1 cellular context compared by ENCODE assay signal in the genomic region with DNA sequence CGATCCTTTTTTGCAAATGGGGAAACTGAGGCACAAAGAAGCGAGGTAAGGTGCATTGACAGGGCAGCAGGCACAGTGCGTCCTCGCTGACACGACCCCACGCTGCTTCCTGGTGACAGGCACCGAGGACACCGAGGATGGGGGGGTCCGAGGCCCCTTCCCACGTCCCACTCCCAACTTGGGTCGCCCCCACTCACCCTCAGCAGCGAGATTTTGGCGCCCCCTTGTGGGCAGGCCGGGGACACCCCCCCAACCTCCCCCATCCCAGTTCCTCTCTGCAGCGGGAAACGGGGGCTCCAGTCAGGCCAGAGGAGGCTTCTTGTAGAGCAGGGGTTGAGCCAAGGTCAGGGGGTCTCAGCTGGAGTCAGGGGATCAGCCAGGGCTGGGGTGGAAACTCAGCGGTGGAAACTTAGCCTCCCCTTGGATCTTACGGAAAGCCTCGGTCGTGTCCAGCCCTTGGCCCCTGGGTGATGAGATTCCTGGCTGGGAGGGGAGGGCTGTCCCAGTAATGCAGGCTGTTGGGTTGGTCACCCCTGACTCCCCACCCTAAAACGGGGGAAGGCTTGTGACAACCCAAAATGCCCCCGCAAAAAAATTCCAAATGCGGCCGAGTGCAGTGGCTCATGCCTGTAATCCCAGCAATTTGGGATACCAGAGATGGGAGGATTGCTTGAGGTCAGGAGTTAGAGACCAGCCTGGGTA.
TF ChIP-seq lines count a peak whose summit lies in the region.

No MANE protein-coding gene starts in this region.

TF ChIP-seq in K562, 482 proteins besides CTCF, POLR2A, EP300 and RAD21 (continued from another document and continues in another):
- TF ChIP-seq KAT8 (IDR thresholded peaks at IDR 0.05; ENCODE audit: low read depth): no peak
- TF ChIP-seq NBN (IDR thresholded peaks at IDR 0.05; ENCODE audit: low read depth): no peak
- TF ChIP-seq POLR2B (IDR thresholded peaks at IDR 0.05; ENCODE audit: low read depth, partially characterized antibody): no peak
- TF ChIP-seq, protein P1, sequence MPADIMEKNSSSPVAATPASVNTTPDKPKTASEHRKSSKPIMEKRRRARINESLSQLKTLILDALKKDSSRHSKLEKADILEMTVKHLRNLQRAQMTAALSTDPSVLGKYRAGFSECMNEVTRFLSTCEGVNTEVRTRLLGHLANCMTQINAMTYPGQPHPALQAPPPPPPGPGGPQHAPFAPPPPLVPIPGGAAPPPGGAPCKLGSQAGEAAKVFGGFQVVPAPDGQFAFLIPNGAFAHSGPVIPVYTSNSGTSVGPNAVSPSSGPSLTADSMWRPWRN (IDR thresholded peaks at IDR 0.05; ENCODE audit: low read depth): no peak
- TF ChIP-seq, protein P2, sequence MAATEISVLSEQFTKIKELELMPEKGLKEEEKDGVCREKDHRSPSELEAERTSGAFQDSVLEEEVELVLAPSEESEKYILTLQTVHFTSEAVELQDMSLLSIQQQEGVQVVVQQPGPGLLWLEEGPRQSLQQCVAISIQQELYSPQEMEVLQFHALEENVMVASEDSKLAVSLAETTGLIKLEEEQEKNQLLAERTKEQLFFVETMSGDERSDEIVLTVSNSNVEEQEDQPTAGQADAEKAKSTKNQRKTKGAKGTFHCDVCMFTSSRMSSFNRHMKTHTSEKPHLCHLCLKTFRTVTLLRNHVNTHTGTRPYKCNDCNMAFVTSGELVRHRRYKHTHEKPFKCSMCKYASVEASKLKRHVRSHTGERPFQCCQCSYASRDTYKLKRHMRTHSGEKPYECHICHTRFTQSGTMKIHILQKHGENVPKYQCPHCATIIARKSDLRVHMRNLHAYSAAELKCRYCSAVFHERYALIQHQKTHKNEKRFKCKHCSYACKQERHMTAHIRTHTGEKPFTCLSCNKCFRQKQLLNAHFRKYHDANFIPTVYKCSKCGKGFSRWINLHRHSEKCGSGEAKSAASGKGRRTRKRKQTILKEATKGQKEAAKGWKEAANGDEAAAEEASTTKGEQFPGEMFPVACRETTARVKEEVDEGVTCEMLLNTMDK (IDR thresholded peaks at IDR 0.05; ENCODE audit: borderline replicate concordance, insufficient read depth, low read depth, low read length, poor library complexity, severe bottlenecking): peak; percentile 78
- no peak for TF ChIP-seq SP1 (CRISPR knock-in tag; IDR thresholded peaks at IDR 0.05)
- no peak for TF ChIP-seq ZZZ3 (IDR thresholded peaks at IDR 0.05)
- TF ChIP-seq, protein P3, sequence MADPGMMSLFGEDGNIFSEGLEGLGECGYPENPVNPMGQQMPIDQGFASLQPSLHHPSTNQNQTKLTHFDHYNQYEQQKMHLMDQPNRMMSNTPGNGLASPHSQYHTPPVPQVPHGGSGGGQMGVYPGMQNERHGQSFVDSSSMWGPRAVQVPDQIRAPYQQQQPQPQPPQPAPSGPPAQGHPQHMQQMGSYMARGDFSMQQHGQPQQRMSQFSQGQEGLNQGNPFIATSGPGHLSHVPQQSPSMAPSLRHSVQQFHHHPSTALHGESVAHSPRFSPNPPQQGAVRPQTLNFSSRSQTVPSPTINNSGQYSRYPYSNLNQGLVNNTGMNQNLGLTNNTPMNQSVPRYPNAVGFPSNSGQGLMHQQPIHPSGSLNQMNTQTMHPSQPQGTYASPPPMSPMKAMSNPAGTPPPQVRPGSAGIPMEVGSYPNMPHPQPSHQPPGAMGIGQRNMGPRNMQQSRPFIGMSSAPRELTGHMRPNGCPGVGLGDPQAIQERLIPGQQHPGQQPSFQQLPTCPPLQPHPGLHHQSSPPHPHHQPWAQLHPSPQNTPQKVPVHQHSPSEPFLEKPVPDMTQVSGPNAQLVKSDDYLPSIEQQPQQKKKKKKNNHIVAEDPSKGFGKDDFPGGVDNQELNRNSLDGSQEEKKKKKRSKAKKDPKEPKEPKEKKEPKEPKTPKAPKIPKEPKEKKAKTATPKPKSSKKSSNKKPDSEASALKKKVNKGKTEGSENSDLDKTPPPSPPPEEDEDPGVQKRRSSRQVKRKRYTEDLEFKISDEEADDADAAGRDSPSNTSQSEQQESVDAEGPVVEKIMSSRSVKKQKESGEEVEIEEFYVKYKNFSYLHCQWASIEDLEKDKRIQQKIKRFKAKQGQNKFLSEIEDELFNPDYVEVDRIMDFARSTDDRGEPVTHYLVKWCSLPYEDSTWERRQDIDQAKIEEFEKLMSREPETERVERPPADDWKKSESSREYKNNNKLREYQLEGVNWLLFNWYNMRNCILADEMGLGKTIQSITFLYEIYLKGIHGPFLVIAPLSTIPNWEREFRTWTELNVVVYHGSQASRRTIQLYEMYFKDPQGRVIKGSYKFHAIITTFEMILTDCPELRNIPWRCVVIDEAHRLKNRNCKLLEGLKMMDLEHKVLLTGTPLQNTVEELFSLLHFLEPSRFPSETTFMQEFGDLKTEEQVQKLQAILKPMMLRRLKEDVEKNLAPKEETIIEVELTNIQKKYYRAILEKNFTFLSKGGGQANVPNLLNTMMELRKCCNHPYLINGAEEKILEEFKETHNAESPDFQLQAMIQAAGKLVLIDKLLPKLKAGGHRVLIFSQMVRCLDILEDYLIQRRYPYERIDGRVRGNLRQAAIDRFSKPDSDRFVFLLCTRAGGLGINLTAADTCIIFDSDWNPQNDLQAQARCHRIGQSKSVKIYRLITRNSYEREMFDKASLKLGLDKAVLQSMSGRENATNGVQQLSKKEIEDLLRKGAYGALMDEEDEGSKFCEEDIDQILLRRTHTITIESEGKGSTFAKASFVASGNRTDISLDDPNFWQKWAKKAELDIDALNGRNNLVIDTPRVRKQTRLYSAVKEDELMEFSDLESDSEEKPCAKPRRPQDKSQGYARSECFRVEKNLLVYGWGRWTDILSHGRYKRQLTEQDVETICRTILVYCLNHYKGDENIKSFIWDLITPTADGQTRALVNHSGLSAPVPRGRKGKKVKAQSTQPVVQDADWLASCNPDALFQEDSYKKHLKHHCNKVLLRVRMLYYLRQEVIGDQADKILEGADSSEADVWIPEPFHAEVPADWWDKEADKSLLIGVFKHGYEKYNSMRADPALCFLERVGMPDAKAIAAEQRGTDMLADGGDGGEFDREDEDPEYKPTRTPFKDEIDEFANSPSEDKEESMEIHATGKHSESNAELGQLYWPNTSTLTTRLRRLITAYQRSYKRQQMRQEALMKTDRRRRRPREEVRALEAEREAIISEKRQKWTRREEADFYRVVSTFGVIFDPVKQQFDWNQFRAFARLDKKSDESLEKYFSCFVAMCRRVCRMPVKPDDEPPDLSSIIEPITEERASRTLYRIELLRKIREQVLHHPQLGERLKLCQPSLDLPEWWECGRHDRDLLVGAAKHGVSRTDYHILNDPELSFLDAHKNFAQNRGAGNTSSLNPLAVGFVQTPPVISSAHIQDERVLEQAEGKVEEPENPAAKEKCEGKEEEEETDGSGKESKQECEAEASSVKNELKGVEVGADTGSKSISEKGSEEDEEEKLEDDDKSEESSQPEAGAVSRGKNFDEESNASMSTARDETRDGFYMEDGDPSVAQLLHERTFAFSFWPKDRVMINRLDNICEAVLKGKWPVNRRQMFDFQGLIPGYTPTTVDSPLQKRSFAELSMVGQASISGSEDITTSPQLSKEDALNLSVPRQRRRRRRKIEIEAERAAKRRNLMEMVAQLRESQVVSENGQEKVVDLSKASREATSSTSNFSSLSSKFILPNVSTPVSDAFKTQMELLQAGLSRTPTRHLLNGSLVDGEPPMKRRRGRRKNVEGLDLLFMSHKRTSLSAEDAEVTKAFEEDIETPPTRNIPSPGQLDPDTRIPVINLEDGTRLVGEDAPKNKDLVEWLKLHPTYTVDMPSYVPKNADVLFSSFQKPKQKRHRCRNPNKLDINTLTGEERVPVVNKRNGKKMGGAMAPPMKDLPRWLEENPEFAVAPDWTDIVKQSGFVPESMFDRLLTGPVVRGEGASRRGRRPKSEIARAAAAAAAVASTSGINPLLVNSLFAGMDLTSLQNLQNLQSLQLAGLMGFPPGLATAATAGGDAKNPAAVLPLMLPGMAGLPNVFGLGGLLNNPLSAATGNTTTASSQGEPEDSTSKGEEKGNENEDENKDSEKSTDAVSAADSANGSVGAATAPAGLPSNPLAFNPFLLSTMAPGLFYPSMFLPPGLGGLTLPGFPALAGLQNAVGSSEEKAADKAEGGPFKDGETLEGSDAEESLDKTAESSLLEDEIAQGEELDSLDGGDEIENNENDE (IDR thresholded peaks at IDR 0.05; ENCODE audit: low read depth, low read length): no peak
- TF ChIP-seq, protein P4, sequence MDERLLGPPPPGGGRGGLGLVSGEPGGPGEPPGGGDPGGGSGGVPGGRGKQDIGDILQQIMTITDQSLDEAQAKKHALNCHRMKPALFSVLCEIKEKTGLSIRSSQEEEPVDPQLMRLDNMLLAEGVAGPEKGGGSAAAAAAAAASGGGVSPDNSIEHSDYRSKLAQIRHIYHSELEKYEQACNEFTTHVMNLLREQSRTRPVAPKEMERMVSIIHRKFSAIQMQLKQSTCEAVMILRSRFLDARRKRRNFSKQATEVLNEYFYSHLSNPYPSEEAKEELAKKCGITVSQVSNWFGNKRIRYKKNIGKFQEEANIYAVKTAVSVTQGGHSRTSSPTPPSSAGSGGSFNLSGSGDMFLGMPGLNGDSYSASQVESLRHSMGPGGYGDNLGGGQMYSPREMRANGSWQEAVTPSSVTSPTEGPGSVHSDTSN (CRISPR knock-in tag; IDR thresholded peaks at IDR 0.05; ENCODE audit: low read depth): no peak
- TF ChIP-seq, protein P4 (tag; conservative IDR thresholded peaks at IDR 0.05; ENCODE audit: low read depth): no peak
- TF ChIP-seq TGIF2 (CRISPR knock-in tag; IDR thresholded peaks at IDR 0.05): no peak
- peak; percentile 15 for TF ChIP-seq PHF20 (IDR thresholded peaks at IDR 0.05; ENCODE audit: partially characterized antibody)
- TF ChIP-seq MTA1 (IDR thresholded peaks at IDR 0.05; ENCODE audit: borderline replicate concordance): no peak; the same call in 1 of the 2 replicates
- TF ChIP-seq POLR3A (IDR thresholded peaks at IDR 0.05; ENCODE audit: borderline replicate concordance, extremely low read depth, insufficient read depth, insufficient read length): no peak
- TF ChIP-seq, protein P5, sequence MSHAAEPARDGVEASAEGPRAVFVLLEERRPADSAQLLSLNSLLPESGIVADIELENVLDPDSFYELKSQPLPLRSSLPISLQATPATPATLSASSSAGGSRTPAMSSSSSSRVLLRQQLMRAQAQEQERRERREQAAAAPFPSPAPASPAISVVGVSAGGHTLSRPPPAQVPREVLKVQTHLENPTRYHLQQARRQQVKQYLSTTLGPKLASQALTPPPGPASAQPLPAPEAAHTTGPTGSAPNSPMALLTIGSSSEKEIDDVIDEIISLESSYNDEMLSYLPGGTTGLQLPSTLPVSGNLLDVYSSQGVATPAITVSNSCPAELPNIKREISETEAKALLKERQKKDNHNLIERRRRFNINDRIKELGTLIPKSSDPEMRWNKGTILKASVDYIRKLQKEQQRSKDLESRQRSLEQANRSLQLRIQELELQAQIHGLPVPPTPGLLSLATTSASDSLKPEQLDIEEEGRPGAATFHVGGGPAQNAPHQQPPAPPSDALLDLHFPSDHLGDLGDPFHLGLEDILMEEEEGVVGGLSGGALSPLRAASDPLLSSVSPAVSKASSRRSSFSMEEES (CRISPR knock-in tag; IDR thresholded peaks at IDR 0.05): no peak
- TF ChIP-seq, protein P6, sequence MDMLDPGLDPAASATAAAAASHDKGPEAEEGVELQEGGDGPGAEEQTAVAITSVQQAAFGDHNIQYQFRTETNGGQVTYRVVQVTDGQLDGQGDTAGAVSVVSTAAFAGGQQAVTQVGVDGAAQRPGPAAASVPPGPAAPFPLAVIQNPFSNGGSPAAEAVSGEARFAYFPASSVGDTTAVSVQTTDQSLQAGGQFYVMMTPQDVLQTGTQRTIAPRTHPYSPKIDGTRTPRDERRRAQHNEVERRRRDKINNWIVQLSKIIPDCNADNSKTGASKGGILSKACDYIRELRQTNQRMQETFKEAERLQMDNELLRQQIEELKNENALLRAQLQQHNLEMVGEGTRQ (CRISPR knock-in tag; IDR thresholded peaks at IDR 0.05): no peak
- TF ChIP-seq CC2D1A (IDR thresholded peaks at IDR 0.05): peak; percentile 60; the same call in 1 of the 2 replicates
- peak; percentile 57 for TF ChIP-seq PCBP1 (IDR thresholded peaks at IDR 0.05; ENCODE audit: low read depth, low read length, poor library complexity, severe bottlenecking)
- no peak for TF ChIP-seq ZNF316 (IDR thresholded peaks at IDR 0.05)
- TF ChIP-seq CREBBP (IDR thresholded peaks at IDR 0.05; ENCODE audit: low read depth, low read length): no peak
- TF ChIP-seq E2F3 (CRISPR knock-in tag; IDR thresholded peaks at IDR 0.05): no peak
- TF ChIP-seq, protein P7, sequence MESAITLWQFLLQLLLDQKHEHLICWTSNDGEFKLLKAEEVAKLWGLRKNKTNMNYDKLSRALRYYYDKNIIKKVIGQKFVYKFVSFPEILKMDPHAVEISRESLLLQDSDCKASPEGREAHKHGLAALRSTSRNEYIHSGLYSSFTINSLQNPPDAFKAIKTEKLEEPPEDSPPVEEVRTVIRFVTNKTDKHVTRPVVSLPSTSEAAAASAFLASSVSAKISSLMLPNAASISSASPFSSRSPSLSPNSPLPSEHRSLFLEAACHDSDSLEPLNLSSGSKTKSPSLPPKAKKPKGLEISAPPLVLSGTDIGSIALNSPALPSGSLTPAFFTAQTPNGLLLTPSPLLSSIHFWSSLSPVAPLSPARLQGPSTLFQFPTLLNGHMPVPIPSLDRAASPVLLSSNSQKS (CRISPR knock-in tag; IDR thresholded peaks at IDR 0.05): no peak
- TF ChIP-seq WHSC1 (IDR thresholded peaks at IDR 0.05; ENCODE audit: low read length): no peak
- no peak for TF ChIP-seq NONO (IDR thresholded peaks at IDR 0.05; ENCODE audit: low read depth in 2 of 2, low read length in 1 of 2)
- TF ChIP-seq ZEB2 (IDR thresholded peaks at IDR 0.05): no peak
- no peak for TF ChIP-seq HOXB6 (CRISPR knock-in tag; IDR thresholded peaks at IDR 0.05; ENCODE audit: borderline replicate concordance)
- no peak for TF ChIP-seq ZBED1 (IDR thresholded peaks at IDR 0.05)
- no peak for TF ChIP-seq FUS (optimal IDR thresholded peaks at IDR 0.05; ENCODE audit: low read depth, low read length)
- peak; percentile 42 for TF ChIP-seq POLR2G (IDR thresholded peaks at IDR 0.05; ENCODE audit: low read depth, low read length)
- no peak for TF ChIP-seq ZNF146 (CRISPR knock-in tag; IDR thresholded peaks at IDR 0.05; ENCODE audit: unreplicated experiment)
- TF ChIP-seq SRF (CRISPR knock-in tag; IDR thresholded peaks at IDR 0.05): no peak
